1 cellular context compared by ENCODE assay signal in the genomic region with DNA sequence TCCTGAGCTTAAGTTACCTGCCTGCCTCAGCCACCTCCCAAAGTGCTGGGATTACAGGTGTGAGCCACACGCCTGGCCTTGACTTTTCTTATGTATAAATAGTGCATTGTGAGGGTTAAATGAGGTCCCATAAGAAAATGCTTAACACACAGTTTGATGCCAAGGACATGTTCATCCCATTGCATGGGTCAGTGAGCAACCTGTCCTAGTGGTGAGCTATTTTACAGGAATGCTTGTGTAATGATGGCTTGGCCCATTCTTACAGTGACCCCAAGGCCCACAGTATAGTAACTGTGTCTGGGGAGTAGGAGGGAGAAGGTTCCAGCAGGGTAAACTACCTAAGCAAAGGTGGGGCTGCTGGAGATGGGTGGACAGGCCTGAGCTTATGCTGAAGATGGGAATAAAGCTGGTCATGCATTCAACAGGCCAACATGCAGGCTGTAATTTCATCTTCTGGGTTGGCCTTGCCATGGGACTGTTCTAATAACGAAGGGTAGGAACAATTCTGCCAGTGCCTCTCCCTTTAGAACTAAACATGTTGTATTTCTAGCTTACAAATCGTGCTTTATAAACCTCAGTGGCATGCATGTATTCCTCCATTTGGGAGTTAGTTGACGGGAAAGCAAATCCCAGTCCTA.
TF ChIP-seq lines count a peak whose summit lies in the region.

No MANE protein-coding gene starts in this region.

TF ChIP-seq in IMR-90, 13 proteins besides CTCF, POLR2A, EP300 and RAD21:
- TF ChIP-seq CEBPB (IDR thresholded peaks at IDR 0.05; ENCODE audit: low read depth, low read length) (no peak), NFE2L2 (IDR thresholded peaks at IDR 0.05; ENCODE audit: low read depth, low read length) (no peak), CHD1 (IDR thresholded peaks at IDR 0.05; ENCODE audit: low read depth, low read length) (no peak), MAFK (IDR thresholded peaks at IDR 0.05; ENCODE audit: low read depth, low read length) (no peak), MXI1 (IDR thresholded peaks at IDR 0.05; ENCODE audit: borderline replicate concordance, low read depth, low read length) (no peak), SMC3 (IDR thresholded peaks at IDR 0.05; ENCODE audit: low read depth, low read length) (no peak), RCOR1 (IDR thresholded peaks at IDR 0.05; ENCODE audit: insufficient replicate concordance, low read length) (no peak), RFX5 (IDR thresholded peaks at IDR 0.05; ENCODE audit: low read depth, low read length) (no peak), BHLHE40 (IDR thresholded peaks at IDR 0.05; ENCODE audit: low read depth, low read length) (no peak), FOS (IDR thresholded peaks at IDR 0.05; ENCODE audit: low read depth, low read length) (no peak), MAZ (IDR thresholded peaks at IDR 0.05; ENCODE audit: borderline replicate concordance, low read depth, low read length) (no peak)
- TF ChIP-seq, protein P1, sequence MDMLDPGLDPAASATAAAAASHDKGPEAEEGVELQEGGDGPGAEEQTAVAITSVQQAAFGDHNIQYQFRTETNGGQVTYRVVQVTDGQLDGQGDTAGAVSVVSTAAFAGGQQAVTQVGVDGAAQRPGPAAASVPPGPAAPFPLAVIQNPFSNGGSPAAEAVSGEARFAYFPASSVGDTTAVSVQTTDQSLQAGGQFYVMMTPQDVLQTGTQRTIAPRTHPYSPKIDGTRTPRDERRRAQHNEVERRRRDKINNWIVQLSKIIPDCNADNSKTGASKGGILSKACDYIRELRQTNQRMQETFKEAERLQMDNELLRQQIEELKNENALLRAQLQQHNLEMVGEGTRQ (IDR thresholded peaks at IDR 0.05; ENCODE audit: low read depth, low read length), result no peak
- TF ChIP-seq, protein P2, sequence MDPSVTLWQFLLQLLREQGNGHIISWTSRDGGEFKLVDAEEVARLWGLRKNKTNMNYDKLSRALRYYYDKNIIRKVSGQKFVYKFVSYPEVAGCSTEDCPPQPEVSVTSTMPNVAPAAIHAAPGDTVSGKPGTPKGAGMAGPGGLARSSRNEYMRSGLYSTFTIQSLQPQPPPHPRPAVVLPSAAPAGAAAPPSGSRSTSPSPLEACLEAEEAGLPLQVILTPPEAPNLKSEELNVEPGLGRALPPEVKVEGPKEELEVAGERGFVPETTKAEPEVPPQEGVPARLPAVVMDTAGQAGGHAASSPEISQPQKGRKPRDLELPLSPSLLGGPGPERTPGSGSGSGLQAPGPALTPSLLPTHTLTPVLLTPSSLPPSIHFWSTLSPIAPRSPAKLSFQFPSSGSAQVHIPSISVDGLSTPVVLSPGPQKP (IDR thresholded peaks at IDR 0.05; ENCODE audit: borderline replicate concordance, low read depth, low read length), result no peak
